Comparison of ENCODE assay signal across 16 cellular contexts in genomic region chrX:137916090-137916746, GRCh38.
DNase-seq lines count a peak whose midpoint lies in the region; TF ChIP-seq lines count a peak whose summit lies in the region.
"Had no signal": no experiment of that assay in that cellular context is flagged by ENCODE, and none has a peak within 500 bp of the region (broad histone marks: within the 10 kb centered on the region; RNA-seq: fewer than 3 reads in every experiment).

No MANE protein-coding gene starts in this region.

- TF ChIP-seq EP300 in sigmoid colon (IDR thresholded peaks at IDR 0.05), result no peak

- no peak for TF ChIP-seq CTCF in sigmoid colon (IDR thresholded peaks at IDR 0.05)

- no peaks in the 10 kb centered on the region for H3K36me3 ChIP-seq in H7 (replicated peaks; ENCODE audit: control insufficient read depth, insufficient read depth, low read length)
- H3K36me3 ChIP-seq in sigmoid colon, result no peaks in the 10 kb centered on the region
- H3K36me3 ChIP-seq: cardiac muscle cell had no signal

- H3K4me3 ChIP-seq in H7 (ENCODE audit: insufficient read depth, low read depth, low read length), result no peak overlapping the region
- H3K4me3 ChIP-seq in sigmoid colon, result no peak overlapping the region
- H3K4me3 ChIP-seq: cardiac muscle cell, lung, SK-N-MC had no signal

- H3K9me3 ChIP-seq in sigmoid colon, result no peaks in the 10 kb centered on the region

- no peaks in the 10 kb centered on the region for H3K27me3 ChIP-seq in H7 (ENCODE audit: control insufficient read depth, insufficient read depth, low read length)
- H3K27me3 ChIP-seq in sigmoid colon, result no peaks in the 10 kb centered on the region
- H3K27me3 ChIP-seq: cardiac muscle cell had no signal

- 55 to 63% methylated on average over 6 of the region's 6 CpGs for WGBS in sigmoid colon, 2 donors

- intact Hi-C loops in sigmoid colon (cut with DNase I), result no loop called here

- DNase-seq in H7, result peak; percentile 13
- peak; percentile 38 for DNase-seq in NCI-H2029 (lab: John Stamatoyannopoulos, UW)
- peak; percentile 59 for DNase-seq in SHP77 treated with DMSO at 0.1 percent for 48 hours (lab: John Stamatoyannopoulos, UW)
- DNase-seq in islet precursor cell, result peak; percentile 55
- no peak for DNase-seq in cortex of kidney (lab: John Stamatoyannopoulos, UW)
- DNase-seq in mesenteric fat pad (ENCODE audit: low spot score), result no peak
- DNase-seq in sigmoid colon, result no peak
- DNase-seq: activated CD4-positive, alpha-beta T cell treated with anti-CD3 and anti-CD28 coated beads for 1 hour; activated naive CD8-positive, alpha-beta T cell treated with anti-CD3 and anti-CD28 coated beads, Interleukin-2, amount 50 U/mL, for 24 hours; Kasumi-1; NCI-H1694; NCI-H510A treated with DMSO at 0.1 percent for 48 hours; stimulated activated CD4-positive, alpha-beta T cell treated with anti-CD3 and anti-CD28 coated beads, Interleukin-1b, Interleukin-23, amount 100 ng/mL, for 48 hours had no signal

- no peak for TF ChIP-seq POLR2A in sigmoid colon (IDR thresholded peaks at IDR 0.05)

- H3K27ac ChIP-seq in sigmoid colon, result no peak overlapping the region
- H3K27ac ChIP-seq: cardiac muscle cell, SK-N-MC had no signal

- H3K4me1 ChIP-seq in sigmoid colon, result no peaks in the 10 kb centered on the region

Comparison
In these comparisons a context has a peak if more than half of its experiments do, and no peak if none do; other contexts are left out.
1. DNase-seq: peak in H7 (single experiment), NCI-H2029 (single experiment), SHP77 treated with DMSO at 0.1 percent for 48 hours (single experiment) and islet precursor cell (single experiment); none in cortex of kidney (single experiment), mesenteric fat pad (single experiment) and sigmoid colon (single experiment).